ENCODE assay signal across 8 cellular contexts in the genomic region with DNA sequence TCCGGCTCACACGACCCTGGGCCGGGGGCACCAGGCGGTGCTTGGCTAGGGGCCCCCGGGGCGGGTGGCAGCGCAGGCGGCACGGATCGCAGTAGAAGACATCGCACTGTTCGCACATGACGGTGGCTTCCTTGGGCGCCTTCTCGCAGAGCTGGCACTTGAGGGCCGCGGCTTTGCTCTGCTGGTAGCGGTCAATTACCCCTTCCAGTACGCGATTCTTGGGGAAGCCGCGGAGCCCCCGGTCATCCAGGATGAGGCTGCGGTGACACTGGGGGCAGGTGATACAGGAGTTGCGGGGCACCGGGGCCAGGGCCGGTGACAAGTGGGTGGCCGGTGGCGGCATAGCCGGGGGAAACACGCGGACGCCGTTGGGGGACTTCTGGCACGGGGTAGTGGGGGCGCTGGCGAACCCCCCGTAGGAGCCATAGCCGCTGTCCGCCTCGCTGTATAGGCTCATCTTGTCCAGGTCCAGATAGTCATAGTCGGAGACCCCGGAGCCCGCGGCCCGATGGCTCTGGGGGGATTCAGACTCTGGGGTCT. TPM values are rescaled to one million over a fixed set of nuclear protein-coding genes. Genes with fewer than 3 reads are reported as not detected.
DNase-seq lines count a peak whose midpoint lies in the region; ATAC-seq and TF ChIP-seq lines count a peak whose summit lies in the region.

No MANE protein-coding gene starts in this region.

- no peaks in the 10 kb centered on the region for H3K9me3 Mint-ChIP-seq in Calu3 (ENCODE audit: low read depth, unreplicated experiment)

- H3K27me3 Mint-ChIP-seq in Calu3 (ENCODE audit: unreplicated experiment): no peaks in the 10 kb centered on the region

- peaks cover 16% of the 10 kb centered on the region for H3K36me3 Mint-ChIP-seq in Calu3 (ENCODE audit: insufficient read depth, unreplicated experiment)

- BruUV-seq in Calu3 (replicated peaks; lab: Mats Ljungman, UMichigan): no TSS peak

- H3K9me3 ChIP-seq in cardiac muscle cell (ENCODE audit: low read depth): no peaks in the 10 kb centered on the region

- intact Hi-C loops in Calu3 (cut with micrococcal nuclease; ENCODE audit: unreplicated experiment): loop anchor here (2.0 kb wide), 1 partner anchor 134 kb away; no protein-coding TSS in a partner anchor

- peak overlapping the region; percentile 84 for H3K27ac Mint-ChIP-seq in Calu3 (ENCODE audit: unreplicated experiment)

- H3K4me3 ChIP-seq in cardiac muscle cell (peak overlapping the region; percentile 57), rectal smooth muscle tissue (ENCODE audit: low read length) (peak overlapping the region; percentile 92)

- no peak for DNase-seq in Calu3
- DNase-seq in HuH-7 (ENCODE audit: low spot score): peak; percentile 7
- DNase-seq in activated T-cell treated with anti-CD3 and anti-CD28 coated beads, Interleukin-2, amount 50 U/mL, for 48 hours: peak; percentile 50 to 62
- peak in 1 of 2 donors; percentile 32 for DNase-seq in cardiac muscle cell (ENCODE audit: low read depth in 1 of 2, low spot score in 1 of 2)
- DNase-seq in islet precursor cell: no peak

- no peak overlapping the region for H3K27ac ChIP-seq in cardiac muscle cell
- H3K27ac ChIP-seq in rectal smooth muscle tissue (ENCODE audit: low read depth, low read length): no peak overlapping the region

- H3K36me3 ChIP-seq in cardiac muscle cell: no peaks in the 10 kb centered on the region
- no peaks in the 10 kb centered on the region for H3K36me3 ChIP-seq in rectal smooth muscle tissue (ENCODE audit: control insufficient read depth, insufficient read depth, low read length)

- H3K4me1 ChIP-seq in cardiac muscle cell (ENCODE audit: low read depth): peaks cover 4% of the 10 kb centered on the region
- H3K4me1 ChIP-seq in rectal smooth muscle tissue (ENCODE audit: control insufficient read depth, insufficient read depth, low read length): no peaks in the 10 kb centered on the region

- H3K4me1 Mint-ChIP-seq in Calu3 (ENCODE audit: low read depth, unreplicated experiment): peaks cover 9% of the 10 kb centered on the region

- no peak for TF ChIP-seq CTCF in Calu3 (IDR thresholded peaks at IDR 0.05; ENCODE audit: unreplicated experiment)
- TF ChIP-seq CTCF in cardiac muscle cell (IDR thresholded peaks at IDR 0.05; ENCODE audit: low read depth, low read length): no peak

- H3K27me3 ChIP-seq in cardiac muscle cell (peaks cover 38% of the 10 kb centered on the region), rectal smooth muscle tissue (ENCODE audit: control insufficient read depth, insufficient read depth, low read length) (peaks cover 14% of the 10 kb centered on the region)

- H3K9ac ChIP-seq in rectal smooth muscle tissue (ENCODE audit: low read length): no peak overlapping the region

- CTCF ChIA-PET in Calu3 (lab: Charles Lee): interaction anchor here (0.6 to 2.1 kb wide), 8 partner anchors 12 to 185 kb away, joined by 3 to 8 read pairs (median 3); no protein-coding TSS in a partner anchor

- ATAC-seq in GM18870 (IDR thresholded peaks at IDR 0.05; ENCODE audit: unreplicated experiment): no peak
- no peak for ATAC-seq in HG02885 (IDR thresholded peaks at IDR 0.05; ENCODE audit: poor library complexity, unreplicated experiment)

- peak overlapping the region; percentile 84 for H3K4me3 Mint-ChIP-seq in Calu3 (ENCODE audit: low read depth, unreplicated experiment)

RNA-seq across cellular contexts. Expression of gene TRIM9, which starts 0.6 kb away (rescaled TPM):
- total RNA-seq in Calu3 (2022) (1.6 TPM in 2 replicates), cardiac muscle cell (2.3 and 2.9 TPM in 2 replicates)
- 1.9 and 4.1 TPM in 2 replicates for polyA plus RNA-seq in cardiac muscle cell

Comparison
In these comparisons a context has a peak if more than half of its experiments do, and no peak if none do; other contexts are left out.
1. DNase-seq: peak in HuH-7 (single experiment) and activated T-cell treated with anti-CD3 and anti-CD28 coated beads, Interleukin-2, amount 50 U/mL, for 48 hours (2 of 2); none in Calu3 (single experiment) and islet precursor cell (single experiment).